ENCODE assay signal across 16 cellular contexts in genomic region chr10:114806572-114807391, GRCh38.
"Had no signal": no experiment of that assay in that cellular context is flagged by ENCODE, and none has a peak within 500 bp of the region (broad histone marks: within the 10 kb centered on the region; RNA-seq: fewer than 3 reads in every experiment).

No MANE protein-coding gene starts in this region.

- H3K79me2 ChIP-seq: hepatocyte had no signal

- H3K27me3 ChIP-seq: hepatocyte, right atrium auricular region, tibial nerve, vagina had no signal

- H2AFZ ChIP-seq: hepatocyte had no signal

- H3K36me3 ChIP-seq: right atrium auricular region, tibial nerve, vagina had no signal

- H3K4me1 ChIP-seq: right atrium auricular region, tibial nerve, vagina had no signal

- H3K4me3 ChIP-seq: hepatocyte, right atrium auricular region, tibial nerve, vagina had no signal

- H3K9me3 ChIP-seq: right atrium auricular region, tibial nerve, vagina had no signal

- H3K27ac ChIP-seq: hepatocyte, right atrium auricular region, tibial nerve, vagina had no signal

- H3K4me2 ChIP-seq: hepatocyte had no signal

- DNase-seq: activated CD4-positive, alpha-beta T cell treated with anti-CD3 and anti-CD28 coated beads, Interleukin-2, amount 50 U/mL, for 1 hour; activated CD8-positive, alpha-beta memory T cell treated with anti-CD3 and anti-CD28 coated beads for 24 hours; effector CD4-positive, alpha-beta T cell; kidney glomerular epithelial cell; nucleus accumbens; small intestine; stimulated activated CD4-positive, alpha-beta T cell treated with anti-CD3 and anti-CD28 coated beads, Interleukin-4, amount 100 ng/mL, for 4 hours; stimulated activated CD8-positive, alpha-beta memory T cell treated with anti-CD3 and anti-CD28 coated beads, Interleukin-4, amount 100 ng/mL, for 48 hours; stimulated activated naive CD4-positive, alpha-beta T cell treated with Interleukin-2 at 50 U/mL for 16 hours; substantia nigra; T1000 had no signal

- ATAC-seq: activated CD4-positive, CD25-positive, alpha-beta regulatory T cell treated with anti-CD3 and anti-CD28 coated beads, Interleukin-2, amount 50 U/mL, for 24 hours had no signal
